In the genomic region with DNA sequence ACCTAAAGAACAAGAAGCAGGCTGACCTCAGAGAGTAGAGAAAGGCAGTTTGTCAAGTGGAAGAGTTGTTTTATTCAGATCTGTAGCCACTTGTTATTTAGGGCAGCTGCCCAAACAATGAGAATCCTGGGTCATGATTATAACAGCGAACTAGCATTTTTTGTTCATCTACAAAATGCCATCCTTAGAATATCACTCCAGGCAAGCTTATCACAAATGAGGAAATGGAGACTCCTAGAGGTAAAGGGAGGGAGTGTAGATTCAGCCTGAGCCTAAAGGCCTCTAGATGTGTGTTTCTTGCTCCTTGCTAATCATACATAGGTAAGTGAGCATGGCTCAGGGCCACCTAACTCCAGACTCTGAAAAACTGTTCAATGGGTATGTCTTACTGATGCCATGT, we compare ENCODE assay signal across 10 cellular contexts.
A peak's percentile ranks its signal among the peaks of the same experiment; 100 is the strongest.
DNase-seq lines count a peak whose midpoint lies in the region; ATAC-seq and TF ChIP-seq lines count a peak whose summit lies in the region.
"Had no signal": no experiment of that assay in that cellular context is flagged by ENCODE, and none has a peak within 500 bp of the region (broad histone marks: within the 10 kb centered on the region; RNA-seq: fewer than 3 reads in every experiment).

No MANE protein-coding gene starts in this region.

- H3K36me3 Mint-ChIP-seq in MCF 10A (ENCODE audit: insufficient read depth, unreplicated experiment), result no peaks in the 10 kb centered on the region
- H3K36me3 Mint-ChIP-seq: activated naive CD8-positive, alpha-beta T cell treated with anti-CD3 and anti-CD28 coated beads, Interleukin-2, amount 10 ng/mL, durations not matched to agents 7 days and 5 days; CD4-positive, CD25-positive, alpha-beta regulatory T cell had no signal

- no peaks in the 10 kb centered on the region for H3K9me3 Mint-ChIP-seq in MCF 10A (ENCODE audit: unreplicated experiment)

- H3K4me1 Mint-ChIP-seq in MCF 10A (ENCODE audit: insufficient read depth, unreplicated experiment), result peaks cover 27% of the 10 kb centered on the region
- H3K4me1 Mint-ChIP-seq: activated naive CD8-positive, alpha-beta T cell treated with anti-CD3 and anti-CD28 coated beads, Interleukin-2, amount 10 ng/mL, durations not matched to agents 7 days and 5 days; CD4-positive, CD25-positive, alpha-beta regulatory T cell had no signal

- H3K27me3 ChIP-seq in breast epithelium, result no peaks in the 10 kb centered on the region

- no peak overlapping the region for H3K4me3 Mint-ChIP-seq in MCF 10A (ENCODE audit: unreplicated experiment)
- H3K4me3 Mint-ChIP-seq: activated naive CD8-positive, alpha-beta T cell treated with anti-CD3 and anti-CD28 coated beads, Interleukin-2, amount 10 ng/mL, durations not matched to agents 7 days and 5 days; CD4-positive, CD25-positive, alpha-beta regulatory T cell had no signal

- H3K27ac Mint-ChIP-seq in MCF 10A (ENCODE audit: low read depth, unreplicated experiment), result no peak overlapping the region
- H3K27ac Mint-ChIP-seq: activated naive CD8-positive, alpha-beta T cell treated with anti-CD3 and anti-CD28 coated beads, Interleukin-2, amount 10 ng/mL, durations not matched to agents 7 days and 5 days; CD4-positive, CD25-positive, alpha-beta regulatory T cell had no signal

- no peak overlapping the region for H3K4me3 ChIP-seq in breast epithelium
- H3K4me3 ChIP-seq in cardiac fibroblast (replicated peaks in 1 of 2; ENCODE audit: low read depth in 2 of 2, low read length in 2 of 2), result no peak overlapping the region

- intact Hi-C loops in MCF 10A (cut with micrococcal nuclease) (loop anchor here (1.0 to 10.0 kb wide), 5 partner anchors 143 to 730 kb away; no protein-coding TSS in a partner anchor), breast epithelium (cut with DNase I; ENCODE audit: low total_unique reads) (no loop called here)

- no peak overlapping the region for H3K27ac ChIP-seq in breast epithelium

- POLR2A ChIA-PET in MCF 10A (lab: Yijun Ruan, JAX), result interaction anchor here (1.3 kb wide), 1 partner anchor 697 kb away, joined by 3 read pairs; no protein-coding TSS in a partner anchor

- ATAC-seq in HG02870 (IDR thresholded peaks at IDR 0.05; ENCODE audit: unreplicated experiment), result peak; percentile 88

- DNase-seq in MCF 10A (ENCODE audit: unreplicated experiment), result peak; percentile 71
- no peak for DNase-seq in breast epithelium (ENCODE audit: low spot score in 2 of 2)
- DNase-seq in NCI-H2227 (lab: John Stamatoyannopoulos, UW; ENCODE audit: unreplicated experiment), result peak; percentile 39
- peak; percentile 58 to 79 for DNase-seq in cardiac fibroblast (ENCODE audit: low read depth in 2 of 2)
- peak; percentile 73 for DNase-seq in myocyte (ENCODE audit: low read depth)
- DNase-seq in HK-2 (ENCODE audit: unreplicated experiment), result no peak
- no peak for DNase-seq in stimulated activated CD4-positive, alpha-beta T cell treated with anti-CD3 and anti-CD28 coated beads, Interleukin-4, amount 100 ng/mL, for 4 hours
- DNase-seq: activated naive CD8-positive, alpha-beta T cell treated with anti-CD3 and anti-CD28 coated beads, Interleukin-2, amount 10 ng/mL, durations not matched to agents 7 days and 5 days had no signal

- H3K36me3 ChIP-seq in breast epithelium, result no peaks in the 10 kb centered on the region

- BruUV-seq in MCF 10A (replicated peaks; lab: Mats Ljungman, UMichigan), result no TSS peak

- H3K27me3 Mint-ChIP-seq in MCF 10A (ENCODE audit: insufficient read depth, unreplicated experiment), result no peaks in the 10 kb centered on the region
- H3K27me3 Mint-ChIP-seq: activated naive CD8-positive, alpha-beta T cell treated with anti-CD3 and anti-CD28 coated beads, Interleukin-2, amount 10 ng/mL, durations not matched to agents 7 days and 5 days; CD4-positive, CD25-positive, alpha-beta regulatory T cell had no signal

- TF ChIP-seq CTCF in MCF 10A (IDR thresholded peaks at IDR 0.05; ENCODE audit: unreplicated experiment) (peak; percentile 47), breast epithelium (IDR thresholded peaks at IDR 0.05) (peak in 1 of 3 donors; percentile 46), cardiac fibroblast (IDR thresholded peaks at IDR 0.05; ENCODE audit: low read depth, low read length) (peak; percentile 88)

- no peaks in the 10 kb centered on the region for H3K4me1 ChIP-seq in breast epithelium

- CTCF ChIA-PET in MCF 10A (lab: Yijun Ruan, JAX), result interaction anchor here (0.6 to 2.8 kb wide), 18 partner anchors 9 to 1215 kb away, joined by 3 to 19 read pairs (median 4); no protein-coding TSS in a partner anchor

- H3K9me3 ChIP-seq in breast epithelium, result no peaks in the 10 kb centered on the region

- TF ChIP-seq POLR2A in breast epithelium (IDR thresholded peaks at IDR 0.05), result no peak

Comparison
In these comparisons a context has a peak if more than half of its experiments do, and no peak if none do; other contexts are left out.
1. DNase-seq: peak in MCF 10A (single experiment), NCI-H2227 (single experiment), cardiac fibroblast (2 of 2) and myocyte (single experiment); none in breast epithelium (0 of 2), HK-2 (single experiment) and stimulated activated CD4-positive, alpha-beta T cell treated with anti-CD3 and anti-CD28 coated beads, Interleukin-4, amount 100 ng/mL, for 4 hours (0 of 2).